ENCODE assay signal across 19 cellular contexts in genomic region chr5:18202147-18202546, GRCh38.
"Had no signal": no experiment of that assay in that cellular context is flagged by ENCODE, and none has a peak within 500 bp of the region (broad histone marks: within the 10 kb centered on the region; RNA-seq: fewer than 3 reads in every experiment).

No MANE protein-coding gene starts in this region.

- H3K4me3 ChIP-seq: dorsolateral prefrontal cortex, gastroesophageal sphincter, left lung, mucosa of descending colon, pancreas, sigmoid colon, stomach, thoracic aorta, upper lobe of right lung had no signal

- H3K36me3 Mint-ChIP-seq: activated naive CD8-positive, alpha-beta T cell treated with anti-CD3 and anti-CD28 coated beads, Interleukin-2, amount 10 ng/mL, durations not matched to agents 7 days and 5 days; memory B cell had no signal

- H3K4me1 ChIP-seq: gastroesophageal sphincter, left lung, pancreas, sigmoid colon, stomach, upper lobe of right lung had no signal

- H3K36me3 ChIP-seq: gastroesophageal sphincter, left lung, pancreas, sigmoid colon, stomach, thoracic aorta, upper lobe of right lung had no signal

- DNase-seq: activated CD4-positive, alpha-beta T cell treated with anti-CD3 and anti-CD28 coated beads, Interleukin-2, amount 50 U/mL, for 1 hour; activated CD8-positive, alpha-beta memory T cell treated with anti-CD3 and anti-CD28 coated beads for 24 hours; activated naive CD8-positive, alpha-beta T cell treated with anti-CD3 and anti-CD28 coated beads, Interleukin-2, amount 10 ng/mL, durations not matched to agents 7 days and 5 days; aorta; dorsolateral prefrontal cortex; endodermal cell; erythroblast; left lung; mucosa of descending colon; naive thymus-derived CD8-positive, alpha-beta T cell; pancreas; sigmoid colon; stimulated activated CD4-positive, alpha-beta T cell treated with anti-CD3 and anti-CD28 coated beads, Interleukin-1b, Interleukin-23, amount 100 ng/mL, for 48 hours; stomach; upper lobe of right lung had no signal

- H3K27ac ChIP-seq: dorsolateral prefrontal cortex, gastroesophageal sphincter, left lung, pancreas, sigmoid colon, stomach, thoracic aorta, upper lobe of right lung had no signal

- H3K4me3 Mint-ChIP-seq: activated naive CD8-positive, alpha-beta T cell treated with anti-CD3 and anti-CD28 coated beads, Interleukin-2, amount 10 ng/mL, durations not matched to agents 7 days and 5 days; activated T-helper 1 cell treated with anti-CD3 and anti-CD28 coated beads, Interleukin-12 subunit alpha, Interleukin-12 subunit beta, Interleukin-2, Interleukin-4 antibody, amounts not matched to agents 30 ng/mL and 10 ng/mL and 1 ng/mL, durations not matched to agents 14 hours and 24 hours and 36 hours; endodermal cell; memory B cell; naive thymus-derived CD8-positive, alpha-beta T cell had no signal

- H3K27me3 ChIP-seq: dorsolateral prefrontal cortex, gastroesophageal sphincter, left lung, pancreas, sigmoid colon, stomach, upper lobe of right lung had no signal

- ATAC-seq: gastroesophageal sphincter; left lung; mucosa of descending colon; naive thymus-derived CD8-positive, alpha-beta T cell; pancreas; upper lobe of right lung had no signal

- H3K9me3 ChIP-seq: pancreas, thoracic aorta had no signal

- H3K27me3 Mint-ChIP-seq: activated naive CD8-positive, alpha-beta T cell treated with anti-CD3 and anti-CD28 coated beads, Interleukin-2, amount 10 ng/mL, durations not matched to agents 7 days and 5 days; memory B cell; naive thymus-derived CD8-positive, alpha-beta T cell had no signal

- H3K4me1 Mint-ChIP-seq: activated naive CD8-positive, alpha-beta T cell treated with anti-CD3 and anti-CD28 coated beads, Interleukin-2, amount 10 ng/mL, durations not matched to agents 7 days and 5 days; endodermal cell; memory B cell; naive thymus-derived CD8-positive, alpha-beta T cell had no signal
